In genomic region chr17:17900615-17901520, GRCh38 we compare ENCODE assay signal across 1 cellular context.
TF ChIP-seq lines count a peak whose summit lies in the region.

No MANE protein-coding gene starts in this region.

TF ChIP-seq in HepG2, 621 proteins besides CTCF, POLR2A, EP300 and RAD21 (continued from another document and continues in another):
- peak; percentile 92 for TF ChIP-seq ARID5B (CRISPR knock-in tag; IDR thresholded peaks at IDR 0.05)
- peak in 1 of 2 experiments; percentile 37; a peak in 1 of 4 replicates for TF ChIP-seq KLF16 (CRISPR knock-in tag; IDR thresholded peaks at IDR 0.05)
- no peak for TF ChIP-seq ATAD3A (CRISPR knock-in tag; IDR thresholded peaks at IDR 0.05)
- TF ChIP-seq ZNF724P (CRISPR knock-in tag; IDR thresholded peaks at IDR 0.05; ENCODE audit: borderline replicate concordance) = no peak
- TF ChIP-seq ZNF275 (CRISPR knock-in tag; IDR thresholded peaks at IDR 0.05; ENCODE audit: borderline replicate concordance) = no peak
- TF ChIP-seq RARA (CRISPR knock-in tag; IDR thresholded peaks at IDR 0.05) = peak; percentile 85
- TF ChIP-seq ETS1 (CRISPR knock-in tag; IDR thresholded peaks at IDR 0.05) = no peak
- peak; percentile 63; the same call in 1 of the 2 replicates for TF ChIP-seq THAP11 (CRISPR knock-in tag; IDR thresholded peaks at IDR 0.05)
- no peak for TF ChIP-seq ZNF646 (CRISPR knock-in tag; IDR thresholded peaks at IDR 0.05)
- TF ChIP-seq ZZZ3 (CRISPR knock-in tag; IDR thresholded peaks at IDR 0.05; ENCODE audit: borderline replicate concordance) = no peak
- peak; percentile 43; the same call in 1 of the 2 replicates for TF ChIP-seq DR1 (CRISPR knock-in tag; IDR thresholded peaks at IDR 0.05)
- no peak for TF ChIP-seq CBX1 (IDR thresholded peaks at IDR 0.05; ENCODE audit: low read depth)
- TF ChIP-seq RFX5 (IDR thresholded peaks at IDR 0.05; ENCODE audit: low read depth, low read length) = no peak
- peak; percentile 54; the same call in 1 of the 2 replicates for TF ChIP-seq ZNF574 (CRISPR knock-in tag; IDR thresholded peaks at IDR 0.05)
- peak; percentile 65 for TF ChIP-seq FOXO1 (CRISPR knock-in tag; IDR thresholded peaks at IDR 0.05)
- TF ChIP-seq ZNF549 (CRISPR knock-in tag; IDR thresholded peaks at IDR 0.05) = no peak
- no peak for TF ChIP-seq TAF15 (IDR thresholded peaks at IDR 0.05; ENCODE audit: low read depth, low read length, poor library complexity, severe bottlenecking)
- peak; percentile 41; the same call in 1 of the 3 replicates for TF ChIP-seq MXI1 (IDR thresholded peaks at IDR 0.05; ENCODE audit: borderline replicate concordance, low read depth, low read length)
- no peak for TF ChIP-seq HNRNPLL (IDR thresholded peaks at IDR 0.05; ENCODE audit: low read depth, low read length, poor library complexity, severe bottlenecking)
- TF ChIP-seq ZNF644 (CRISPR knock-in tag; IDR thresholded peaks at IDR 0.05; ENCODE audit: low read depth) = peak; percentile 91
- TF ChIP-seq CEBPB (IDR thresholded peaks at IDR 0.05; ENCODE audit: borderline replicate concordance, low read depth, low read length) = peak; percentile 74; the same call in 1 of the 2 replicates
- TF ChIP-seq MEF2D (CRISPR knock-in tag; IDR thresholded peaks at IDR 0.05) = no peak
- no peak for TF ChIP-seq ZFX (CRISPR knock-in tag; IDR thresholded peaks at IDR 0.05; ENCODE audit: low read depth)
- TF ChIP-seq ZMYM2 (CRISPR knock-in tag; IDR thresholded peaks at IDR 0.05) = no peak
- peak; percentile 24; the same call in 1 of the 2 replicates for TF ChIP-seq YEATS2 (CRISPR knock-in tag; IDR thresholded peaks at IDR 0.05; ENCODE audit: borderline replicate concordance)
- TF ChIP-seq SIX1 (CRISPR knock-in tag; IDR thresholded peaks at IDR 0.05; ENCODE audit: borderline replicate concordance) = 0 out of 2 replicates have a peak, but pooled peaks have one; percentile 18
- TF ChIP-seq SOX5 (CRISPR knock-in tag; IDR thresholded peaks at IDR 0.05; ENCODE audit: borderline replicate concordance) = peak; percentile 68; the same call in 1 of the 2 replicates
- TF ChIP-seq ZFY (CRISPR knock-in tag; IDR thresholded peaks at IDR 0.05) = peak; percentile 26; the same call in 1 of the 2 replicates
- TF ChIP-seq ZIK1 (CRISPR knock-in tag; IDR thresholded peaks at IDR 0.05; ENCODE audit: borderline replicate concordance, low read depth) = no peak
- TF ChIP-seq TGIF2 (CRISPR knock-in tag; IDR thresholded peaks at IDR 0.05) = 0 out of 2 replicates have a peak, but pooled peaks have one; percentile 31
- no peak for TF ChIP-seq ZNF382 (CRISPR knock-in tag; IDR thresholded peaks at IDR 0.05; ENCODE audit: borderline replicate concordance)
- TF ChIP-seq ATM (IDR thresholded peaks at IDR 0.05; ENCODE audit: borderline replicate concordance) = no peak
- no peak for TF ChIP-seq CREB1 (IDR thresholded peaks at IDR 0.05)
- TF ChIP-seq CREB1 (CRISPR knock-in tag; IDR thresholded peaks at IDR 0.05) = peak; percentile 54; the same call in 1 of the 2 replicates
- no peak for TF ChIP-seq KLF13 (CRISPR knock-in tag; IDR thresholded peaks at IDR 0.05)
- TF ChIP-seq ZFP82 (CRISPR knock-in tag; IDR thresholded peaks at IDR 0.05; ENCODE audit: borderline replicate concordance) = no peak
- TF ChIP-seq MZF1 (CRISPR knock-in tag; IDR thresholded peaks at IDR 0.05; ENCODE audit: borderline replicate concordance) = no peak
- TF ChIP-seq RXRA (CRISPR knock-in tag; IDR thresholded peaks at IDR 0.05) = peak; percentile 61
- no peak for TF ChIP-seq TCF12 (IDR thresholded peaks at IDR 0.05)
- 0 out of 2 replicates have a peak, but pooled peaks have one; percentile 41 for TF ChIP-seq TCF12 (CRISPR knock-in tag; IDR thresholded peaks at IDR 0.05)
- TF ChIP-seq ZNF460 (CRISPR knock-in tag; IDR thresholded peaks at IDR 0.05; ENCODE audit: borderline replicate concordance) = no peak
- TF ChIP-seq HNF4G (IDR thresholded peaks at IDR 0.05; ENCODE audit: borderline replicate concordance, low read depth, low read length) = peak; percentile 72
- 0 out of 2 replicates have a peak, but pooled peaks have one; percentile 44 for TF ChIP-seq HNF4G (CRISPR knock-in tag; IDR thresholded peaks at IDR 0.05; ENCODE audit: borderline replicate concordance, low read depth)
- no peak for TF ChIP-seq CC2D1A (CRISPR knock-in tag; IDR thresholded peaks at IDR 0.05)
- TF ChIP-seq PAXIP1 (CRISPR knock-in tag; conservative IDR thresholded peaks at IDR 0.05) = peak; percentile 74
- TF ChIP-seq RCOR2 (CRISPR knock-in tag; IDR thresholded peaks at IDR 0.05) = peak; percentile 27; the same call in 1 of the 2 replicates
